21 cellular contexts compared by ENCODE assay signal in genomic region chr3:162847511-162847910, GRCh38.
"Had no signal": no experiment of that assay in that cellular context is flagged by ENCODE, and none has a peak within 500 bp of the region (broad histone marks: within the 10 kb centered on the region; RNA-seq: fewer than 3 reads in every experiment).

No MANE protein-coding gene starts in this region.

- H3K36me3 ChIP-seq: adrenal gland, MG63, Peyer's patch had no signal

- H3K9me3 Mint-ChIP-seq: WTC11 had no signal

- H3K27me3 Mint-ChIP-seq: activated naive CD8-positive, alpha-beta T cell treated with anti-CD3 and anti-CD28 coated beads, Interleukin-2, amount 10 ng/mL, durations not matched to agents 7 days and 5 days had no signal

- H3K36me3 Mint-ChIP-seq: activated naive CD8-positive, alpha-beta T cell treated with anti-CD3 and anti-CD28 coated beads, Interleukin-2, amount 10 ng/mL, durations not matched to agents 7 days and 5 days; WTC11 had no signal

- ATAC-seq: WTC11 had no signal

- H3K27ac Mint-ChIP-seq: activated naive CD8-positive, alpha-beta T cell treated with anti-CD3 and anti-CD28 coated beads, Interleukin-2, amount 10 ng/mL, durations not matched to agents 7 days and 5 days; T-helper 1 cell treated with Interleukin-12 subunit alpha and Interleukin-12 subunit beta and Interleukin-4 antibody, amounts not matched to agents 30 μg/mL and 1 μg/mL, for 36 hours; WTC11 had no signal

- H3K4me1 Mint-ChIP-seq: activated naive CD8-positive, alpha-beta T cell treated with anti-CD3 and anti-CD28 coated beads, Interleukin-2, amount 10 ng/mL, durations not matched to agents 7 days and 5 days; WTC11 had no signal

- H3K27me3 ChIP-seq: adrenal gland, MG63, Peyer's patch had no signal

- DNase-seq: activated CD4-positive, alpha-beta T cell treated with anti-CD3 and anti-CD28 coated beads for 48 hours; activated CD4-positive, alpha-beta T cell treated with anti-CD3 and anti-CD28 coated beads, Interleukin-2, amount 50 U/mL, for 4 hours; activated CD4-positive, CD25-positive, alpha-beta regulatory T cell treated with anti-CD3 and anti-CD28 coated beads, Interleukin-2, amount 50 U/mL, for 72 hours; activated CD8-positive, alpha-beta memory T cell treated with anti-CD3 and anti-CD28 coated beads for 24 hours; activated naive CD4-positive, alpha-beta T cell treated with anti-CD3 and anti-CD28 coated beads, Interleukin-2, amount 50 U/mL, for 16 hours; activated naive CD8-positive, alpha-beta T cell treated with anti-CD3 and anti-CD28 coated beads, Interleukin-2, amount 10 ng/mL, durations not matched to agents 7 days and 5 days; activated T-cell treated with anti-CD3 and anti-CD28 coated beads for 4 hours; adrenal gland; anterior cingulate cortex; MG63; MV-4-11; NCI-H1105 treated with DMSO at 0.1 percent for 48 hours; NCI-H1436 treated with DMSO at 0.1 percent for 48 hours; NCI-H187; NCI-H2081 treated with DMSO at 0.1 percent for 48 hours; NCI-H446; NCI-H524; Peyer's patch; SHP77 treated with DMSO at 0.1 percent for 48 hours had no signal

- H3K4me3 Mint-ChIP-seq: activated naive CD8-positive, alpha-beta T cell treated with anti-CD3 and anti-CD28 coated beads, Interleukin-2, amount 10 ng/mL, durations not matched to agents 7 days and 5 days; T-helper 1 cell treated with Interleukin-12 subunit alpha and Interleukin-12 subunit beta and Interleukin-4 antibody, amounts not matched to agents 30 μg/mL and 1 μg/mL, for 36 hours; WTC11 had no signal

- H3K9me3 ChIP-seq: adrenal gland, MG63, Peyer's patch had no signal

- H3K27ac ChIP-seq: adrenal gland, Peyer's patch had no signal

- H3K4me3 ChIP-seq: adrenal gland, MG63, Peyer's patch had no signal

- H3K4me1 ChIP-seq: adrenal gland, Peyer's patch had no signal
